ENCODE assay signal across 8 cellular contexts in the genomic region with DNA sequence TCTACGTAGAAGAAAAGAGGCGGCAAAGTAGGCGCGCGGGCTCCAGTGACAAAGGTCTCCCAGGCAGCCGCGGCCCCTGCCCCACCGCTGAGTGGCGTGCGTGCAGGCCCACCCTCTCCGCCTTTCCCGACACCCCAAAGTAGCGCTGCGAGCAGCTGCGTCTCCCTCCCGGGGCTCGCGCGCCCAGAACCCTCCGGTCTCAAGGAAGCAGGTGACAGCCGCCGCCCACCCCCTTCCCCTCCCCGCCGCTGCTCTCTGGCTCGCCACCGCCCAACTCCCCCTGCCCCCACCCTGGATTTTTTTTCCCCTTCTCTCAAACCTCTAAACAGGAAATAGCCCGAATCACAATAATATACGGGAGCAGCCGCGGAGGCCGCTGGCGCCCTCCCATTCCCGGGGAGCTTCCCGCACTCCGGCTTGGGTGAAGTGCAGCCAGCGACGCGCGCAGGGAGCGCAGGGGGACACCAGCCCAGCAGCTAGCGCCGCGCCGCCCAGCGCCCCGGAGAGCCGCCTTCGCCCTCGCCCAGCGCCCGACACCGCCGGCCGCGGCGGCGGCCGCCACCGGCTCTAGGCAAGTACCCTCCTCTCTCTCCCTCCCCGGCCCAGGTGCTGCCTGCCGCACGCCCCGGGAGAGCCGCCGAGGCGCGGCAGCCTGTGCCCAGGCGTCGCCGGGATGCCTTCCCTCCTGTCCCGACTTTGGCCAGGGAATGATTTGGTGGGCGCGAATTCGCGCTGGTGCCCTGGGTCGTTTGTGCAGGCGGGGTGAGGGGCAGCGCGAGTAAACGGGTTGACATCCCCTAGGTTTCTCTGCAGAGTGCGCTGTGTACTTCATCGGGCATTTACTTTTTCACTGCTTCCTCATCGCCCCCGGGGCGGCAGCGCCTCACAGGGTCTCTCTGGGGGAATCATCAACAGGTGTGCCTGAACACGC. TPM values are rescaled to one million over a fixed set of nuclear protein-coding genes. Genes with fewer than 3 reads are reported as not detected.
DNase-seq lines count a peak whose midpoint lies in the region; ATAC-seq, FAIRE-seq and TF ChIP-seq lines count a peak whose summit lies in the region.

No MANE protein-coding gene starts in this region.

- H3K9me2 ChIP-seq in SK-N-SH (no peaks in the 10 kb centered on the region), Karpas-422 (replicated peaks; ENCODE audit: insufficient read depth, low read length) (no peaks in the 10 kb centered on the region)

- no peak for TF ChIP-seq EP300 in SK-N-SH (IDR thresholded peaks at IDR 0.05; ENCODE audit: borderline replicate concordance in 1 of 2, low read depth in 1 of 2, low read length in 1 of 2)

- DNase-seq in EH (ENCODE audit: low read depth) (peak; percentile 40), SK-N-SH (peak; percentile 86), T47D (ENCODE audit: low read depth in 1 of 2, low spot score in 1 of 2) (peak; percentile 23 to 53), iris pigment epithelial cell (ENCODE audit: low read depth) (peak; percentile 22), small intestine (peak; percentile 76), Karpas-422 (no peak)

- peak overlapping the region; percentile 93 for H3K4me3 ChIP-seq in HUES6 (ENCODE audit: low read depth, low read length)
- H3K4me3 ChIP-seq in SK-N-SH (ENCODE audit: low read depth in 2 of 2, low read length in 1 of 2), result peak overlapping the region; percentile 70 to 97
- H3K4me3 ChIP-seq in small intestine (ENCODE audit: low read depth in 1 of 2, low read length in 2 of 2), result peak overlapping the region; percentile 62 to 84
- H3K4me3 ChIP-seq in Karpas-422 (ENCODE audit: low read length), result no peak overlapping the region

- H3K27ac ChIP-seq in HUES6 (ENCODE audit: low read depth, low read length) (peak overlapping the region; percentile 96), SK-N-SH (ENCODE audit: low read depth in 2 of 2, low read length in 1 of 2) (peak overlapping the region in 1 of 2 experiments; percentile 57; a peak in 1 of 4 replicates), small intestine (ENCODE audit: low read depth in 1 of 2, low read length in 1 of 2) (peak overlapping the region; percentile 95 to 98), Karpas-422 (ENCODE audit: low read length) (no peak overlapping the region)

- H3K4me1 ChIP-seq in HUES6 (ENCODE audit: control insufficient read depth, insufficient read depth, low read length) (peaks cover 20% of the 10 kb centered on the region), SK-N-SH (ENCODE audit: control insufficient read depth in 1 of 2, insufficient read depth in 2 of 2, low read depth in 1 of 2, low read length in 1 of 2) (peaks cover 5 to 8% of the 10 kb centered on the region in 2 experiments; a peak in 2 of 4 replicates), small intestine (ENCODE audit: control insufficient read depth in 2 of 2, insufficient read depth in 1 of 2, low read depth in 1 of 2, low read length in 1 of 2) (no peaks in the 10 kb centered on the region), Karpas-422 (ENCODE audit: low read length) (no peaks in the 10 kb centered on the region)

- WGBS in SK-N-SH (ENCODE audit: low lambda C conversion rate), result 6% methylated on average over 42 of the region's 87 CpGs
- 0% methylated on average over 53 to 87 of the region's 87 CpGs for WGBS in small intestine, 3 donors

- H3K9me3 ChIP-seq in HUES6 (ENCODE audit: control insufficient read depth, insufficient read depth, low read depth, low read length) (no peaks in the 10 kb centered on the region), SK-N-SH (no peaks in the 10 kb centered on the region), small intestine (ENCODE audit: control insufficient read depth, low read depth) (no peaks in the 10 kb centered on the region), Karpas-422 (ENCODE audit: low read length) (no peaks in the 10 kb centered on the region)

- no peak; the same call in none of the 2 replicates for TF ChIP-seq RAD21 in SK-N-SH (IDR thresholded peaks at IDR 0.05; ENCODE audit: low read length)

- H3K9ac ChIP-seq in HUES6 (ENCODE audit: low read length) (peak overlapping the region; percentile 94), SK-N-SH (peak overlapping the region; percentile 52; the same call in 1 of the 2 replicates), Karpas-422 (ENCODE audit: low read length) (no peak overlapping the region)

- H4K20me1 ChIP-seq in SK-N-SH (ENCODE audit: insufficient read depth) (no peaks in the 10 kb centered on the region), Karpas-422 (ENCODE audit: insufficient read depth, low read depth, low read length) (no peaks in the 10 kb centered on the region)

- H3K79me2 ChIP-seq in SK-N-SH (ENCODE audit: insufficient read depth) (no peaks in the 10 kb centered on the region), Karpas-422 (ENCODE audit: low read length) (no peaks in the 10 kb centered on the region)

- H3K36me3 ChIP-seq in HUES6 (ENCODE audit: control insufficient read depth, insufficient read depth, low read length), result no peaks in the 10 kb centered on the region
- no peaks in the 10 kb centered on the region for H3K36me3 ChIP-seq in SK-N-SH (replicated peaks in 1 of 2; ENCODE audit: control insufficient read depth in 1 of 2, insufficient read depth in 2 of 2, low read length in 1 of 2)
- H3K36me3 ChIP-seq in small intestine (ENCODE audit: control insufficient read depth in 2 of 2, insufficient read depth in 2 of 2, low read length in 2 of 2), result no peaks in the 10 kb centered on the region
- no peaks in the 10 kb centered on the region for H3K36me3 ChIP-seq in Karpas-422 (ENCODE audit: insufficient read depth, low read length)

- H2AFZ ChIP-seq in SK-N-SH (ENCODE audit: low read depth) (peak overlapping the region; percentile 91), Karpas-422 (ENCODE audit: low read length) (no peak overlapping the region)

- no peaks in the 10 kb centered on the region for H3F3A ChIP-seq in SK-N-SH (replicated peaks; ENCODE audit: insufficient read depth)

- POLR2A ChIA-PET in SK-N-SH (lab: Yijun Ruan, JAX), result no interaction called here

- in situ Hi-C loops in T47D (cut with HindIII; ENCODE audit: low pct_unique_long_range_greater_than_20kb, low sequenced_read_pairs), result no loop called here

- CTCF ChIA-PET in SK-N-SH (lab: Yijun Ruan, JAX), result interaction anchor here (0.6 to 2.0 kb wide), 18 partner anchors 9 to 84 kb away, joined by 3 to 11 read pairs (median 3); a partner anchor contains a TSS

- H3K27me3 ChIP-seq in HUES6 (ENCODE audit: control insufficient read depth, insufficient read depth, low read length), result peaks cover 5% of the 10 kb centered on the region; the same call in 1 of the 2 replicates
- no peaks in the 10 kb centered on the region for H3K27me3 ChIP-seq in SK-N-SH (ENCODE audit: insufficient read depth)
- no peaks in the 10 kb centered on the region for H3K27me3 ChIP-seq in small intestine (ENCODE audit: control insufficient read depth in 2 of 2, insufficient read depth in 2 of 2, low read length in 2 of 2)
- no peaks in the 10 kb centered on the region for H3K27me3 ChIP-seq in Karpas-422 (ENCODE audit: low read length)

- peak; percentile 58 for ATAC-seq in GM21423 (IDR thresholded peaks at IDR 0.05; ENCODE audit: unreplicated experiment)

- H3K4me2 ChIP-seq in SK-N-SH (peak overlapping the region; percentile 99), Karpas-422 (ENCODE audit: low read depth, low read length, poor library complexity, severe bottlenecking) (no peak overlapping the region)

- TF ChIP-seq CTCF in SK-N-SH (IDR thresholded peaks at IDR 0.05), result no peak

- no peak for FAIRE-seq in small intestine (lab: Jason Lieb, UNC)

TF ChIP-seq in SK-N-SH, 30 proteins besides CTCF, POLR2A, EP300 and RAD21:
- TF ChIP-seq YY1 (IDR thresholded peaks at IDR 0.05; ENCODE audit: low read depth), result no peak
- no peak for TF ChIP-seq MEF2A (IDR thresholded peaks at IDR 0.05; ENCODE audit: borderline replicate concordance, low read depth)
- TF ChIP-seq FOXJ3 (CRISPR knock-in tag; IDR thresholded peaks at IDR 0.05), result no peak
- no peak for TF ChIP-seq SMC3 (IDR thresholded peaks at IDR 0.05; ENCODE audit: low read depth, low read length)
- TF ChIP-seq EZH2phosphoT487 (IDR thresholded peaks at IDR 0.05; ENCODE audit: borderline replicate concordance, low read depth), result no peak
- TF ChIP-seq POLR2AphosphoS5 (IDR thresholded peaks at IDR 0.05; ENCODE audit: low read depth, low read length), result no peak
- no peak for TF ChIP-seq FOXM1 (IDR thresholded peaks at IDR 0.05; ENCODE audit: low read depth)
- TF ChIP-seq RXRA (IDR thresholded peaks at IDR 0.05; ENCODE audit: borderline replicate concordance, low read depth), result no peak
- no peak for TF ChIP-seq CHD2 (IDR thresholded peaks at IDR 0.05; ENCODE audit: low read length, partially characterized antibody)
- TF ChIP-seq GABPA (IDR thresholded peaks at IDR 0.05; ENCODE audit: low read depth), result no peak
- TF ChIP-seq FOSL2 (IDR thresholded peaks at IDR 0.05; ENCODE audit: borderline replicate concordance, low read depth), result no peak
- no peak for TF ChIP-seq RFX5 (IDR thresholded peaks at IDR 0.05; ENCODE audit: low read length)

RNA-seq across cellular contexts. Expression of a gene that starts 52.7 kb away (rescaled TPM):
- polyA plus RNA-seq in SK-N-SH (2012; rRNA removed), result 17.7 and 18.4 TPM in 2 replicates
- 18.9 and 19.8 TPM in 2 replicates for polyA plus RNA-seq in SK-N-SH (2012; cell fraction: cytosol; rRNA removed)
- polyA plus RNA-seq in SK-N-SH (2012; cell fraction: nucleus; rRNA removed), result 30.5 and 38.4 TPM in 2 replicates
- 10 to 100 TPM; 48.3 to 99.2 (median 98.2) TPM for polyA plus RNA-seq in small intestine
- total RNA-seq in Karpas-422 (2014; rRNA removed; shearing (Covaris generic); ENCODE audit: low replicate concordance), result 2.3 and 4.0 TPM in 2 replicates
